ENCODE assay signal across 10 cellular contexts in the genomic region with DNA sequence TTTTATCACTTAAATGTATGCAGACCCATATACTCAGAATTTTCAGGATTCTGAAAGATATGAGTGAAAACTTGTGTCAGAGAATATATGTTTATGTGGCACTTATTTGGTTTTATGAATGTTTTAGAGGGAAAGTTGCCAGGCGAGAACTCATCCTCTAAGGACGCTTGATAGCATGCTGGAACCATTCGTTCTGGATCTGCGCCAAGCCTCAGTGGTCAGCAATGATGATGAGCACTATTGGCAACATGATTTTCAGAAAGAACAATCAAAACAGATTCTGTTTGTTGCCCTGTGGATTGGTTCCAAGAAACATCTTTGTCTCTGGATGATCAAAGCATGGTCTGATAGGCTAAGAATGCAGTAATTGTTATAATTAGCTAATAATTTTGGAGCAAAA. TPM values are rescaled to one million over a fixed set of nuclear protein-coding genes. Genes with fewer than 3 reads are reported as not detected.
DNase-seq lines count a peak whose midpoint lies in the region; TF ChIP-seq lines count a peak whose summit lies in the region.
"Had no signal": no experiment of that assay in that cellular context is flagged by ENCODE, and none has a peak within 500 bp of the region (broad histone marks: within the 10 kb centered on the region; RNA-seq: fewer than 3 reads in every experiment).

No MANE protein-coding gene starts in this region.

- peaks cover 9% of the 10 kb centered on the region for H3K4me1 Mint-ChIP-seq in progenitor cell of endocrine pancreas (ENCODE audit: low read depth)

- whole genome bisulfite sequencing in SK-N-SH (ENCODE audit: low lambda C conversion rate), result 47% methylated on average over 4 of the region's 4 CpGs

- H3K9me2 ChIP-seq in SK-N-SH, result no peaks in the 10 kb centered on the region

- no peak overlapping the region for H3K27ac Mint-ChIP-seq in progenitor cell of endocrine pancreas
- H3K27ac Mint-ChIP-seq: T-helper 2 cell treated with Interferon-gamma antibody and Interleukin-4, amounts not matched to agents 5 μg/mL and 100 μg/mL, for 36 hours had no signal

- no peaks in the 10 kb centered on the region for H4K20me1 ChIP-seq in SK-N-SH (ENCODE audit: insufficient read depth)

- no peaks in the 10 kb centered on the region for H3K27me3 Mint-ChIP-seq in progenitor cell of endocrine pancreas

- H3K27me3 ChIP-seq in SK-N-SH (ENCODE audit: insufficient read depth) (no peaks in the 10 kb centered on the region), tibial artery (no peaks in the 10 kb centered on the region)
- H3K27me3 ChIP-seq: ascending aorta had no signal

- TF ChIP-seq CTCF in SK-N-SH (IDR thresholded peaks at IDR 0.05), result no peak
- no peak for TF ChIP-seq CTCF in progenitor cell of endocrine pancreas (IDR thresholded peaks at IDR 0.05; ENCODE audit: unreplicated experiment)
- TF ChIP-seq CTCF in tibial artery (IDR thresholded peaks at IDR 0.05), result no peak

- H3K4me2 ChIP-seq in SK-N-SH, result peak overlapping the region; percentile 44; the same call in 1 of the 2 replicates

- H3K79me2 ChIP-seq in SK-N-SH (ENCODE audit: insufficient read depth), result no peaks in the 10 kb centered on the region

- H3K27ac ChIP-seq in SK-N-SH (ENCODE audit: low read depth in 2 of 2, low read length in 1 of 2), result peak overlapping the region in 1 of 2 experiments; percentile 69; a peak in 2 of 4 replicates
- no peak overlapping the region for H3K27ac ChIP-seq in tibial artery
- H3K27ac ChIP-seq: ascending aorta had no signal

- no peaks in the 10 kb centered on the region for H3K36me3 Mint-ChIP-seq in progenitor cell of endocrine pancreas (ENCODE audit: insufficient read depth)

- H3F3A ChIP-seq in SK-N-SH (replicated peaks; ENCODE audit: insufficient read depth), result peaks cover 37% of the 10 kb centered on the region

- H3K9me3 Mint-ChIP-seq in progenitor cell of endocrine pancreas (ENCODE audit: low read depth), result no peaks in the 10 kb centered on the region
- H3K9me3 Mint-ChIP-seq: T-helper 2 cell treated with Interferon-gamma antibody and Interleukin-4, amounts not matched to agents 5 μg/mL and 100 μg/mL, for 36 hours had no signal

- H3K4me3 ChIP-seq in SK-N-SH (ENCODE audit: low read depth in 2 of 2, low read length in 1 of 2), result no peak overlapping the region
- H3K4me3 ChIP-seq in tibial artery, result no peak overlapping the region
- H3K4me3 ChIP-seq: ascending aorta had no signal

- TF ChIP-seq EP300 in SK-N-SH (IDR thresholded peaks at IDR 0.05; ENCODE audit: borderline replicate concordance in 1 of 2, low read depth in 1 of 2, low read length in 1 of 2), result peak in 1 of 2 experiments; percentile 34; a peak in 1 of 4 replicates

- H2AFZ ChIP-seq in SK-N-SH (ENCODE audit: low read depth), result no peak overlapping the region

- H3K4me3 Mint-ChIP-seq in progenitor cell of endocrine pancreas (ENCODE audit: low read depth), result no peak overlapping the region
- H3K4me3 Mint-ChIP-seq: T-helper 2 cell treated with Interferon-gamma antibody and Interleukin-4, amounts not matched to agents 5 μg/mL and 100 μg/mL, for 36 hours had no signal

- peaks cover 5 to 15% of the 10 kb centered on the region in 2 experiments; a peak in 3 of 4 replicates for H3K4me1 ChIP-seq in SK-N-SH (ENCODE audit: control insufficient read depth in 1 of 2, insufficient read depth in 2 of 2, low read depth in 1 of 2, low read length in 1 of 2)
- no peaks in the 10 kb centered on the region for H3K4me1 ChIP-seq in tibial artery
- H3K4me1 ChIP-seq: ascending aorta had no signal

- TF ChIP-seq RAD21 in SK-N-SH (IDR thresholded peaks at IDR 0.05; ENCODE audit: low read length), result no peak

- CTCF ChIA-PET in SK-N-SH (lab: Yijun Ruan, JAX), result no interaction called here

- H3K36me3 ChIP-seq in SK-N-SH (replicated peaks in 1 of 2; ENCODE audit: control insufficient read depth in 1 of 2, insufficient read depth in 2 of 2, low read length in 1 of 2) (no peaks in the 10 kb centered on the region), tibial artery (no peaks in the 10 kb centered on the region)
- H3K36me3 ChIP-seq: ascending aorta had no signal

- no peak overlapping the region for H3K9ac ChIP-seq in SK-N-SH

- POLR2A ChIA-PET in SK-N-SH (lab: Yijun Ruan, JAX), result no interaction called here

- peak; percentile 35 for DNase-seq in H4 (ENCODE audit: low spot score)
- DNase-seq in SK-N-SH, result no peak
- peak; percentile 85 for DNase-seq in fibroblast of gingiva (ENCODE audit: low read depth)
- DNase-seq in renal cortical epithelial cell (ENCODE audit: low read depth), result peak; percentile 53
- DNase-seq in DMS53 treated with DMSO at 0.1 percent for 48 hours (lab: John Stamatoyannopoulos, UW; ENCODE audit: unreplicated experiment), result no peak
- DNase-seq in progenitor cell of endocrine pancreas (ENCODE audit: low spot score, unreplicated experiment), result no peak
- DNase-seq in tibial artery, result no peak
- no peak for DNase-seq in SHP77 (lab: John Stamatoyannopoulos, UW)

- intact Hi-C loops in tibial artery (cut with DNase I; ENCODE audit: low total_unique reads), result no loop called here

- no peaks in the 10 kb centered on the region for H3K9me3 ChIP-seq in SK-N-SH
- H3K9me3 ChIP-seq in tibial artery, result no peaks in the 10 kb centered on the region
- H3K9me3 ChIP-seq: ascending aorta had no signal

TF ChIP-seq in SK-N-SH, 30 proteins besides CTCF, POLR2A, EP300 and RAD21 (continues in another document):
- no peak for TF ChIP-seq REST (IDR thresholded peaks at IDR 0.05; ENCODE audit: low read depth, low read length)
- TF ChIP-seq TEAD4 (IDR thresholded peaks at IDR 0.05; ENCODE audit: borderline replicate concordance, insufficient read depth), result no peak
- TF ChIP-seq NRF1 (IDR thresholded peaks at IDR 0.05; ENCODE audit: low read depth, low read length), result no peak
- TF ChIP-seq GABPA (IDR thresholded peaks at IDR 0.05; ENCODE audit: low read depth), result no peak
- no peak for TF ChIP-seq IRF3 (IDR thresholded peaks at IDR 0.05; ENCODE audit: low read depth, low read length)
- TF ChIP-seq FOSL2 (IDR thresholded peaks at IDR 0.05; ENCODE audit: borderline replicate concordance, low read depth), result 0 out of 2 replicates have a peak, but pooled peaks have one; percentile 14
- TF ChIP-seq FOXM1 (IDR thresholded peaks at IDR 0.05; ENCODE audit: low read depth), result peak; percentile 24; the same call in 1 of the 2 replicates
- TF ChIP-seq NFIC (IDR thresholded peaks at IDR 0.05; ENCODE audit: borderline replicate concordance), result peak; percentile 96
- no peak for TF ChIP-seq SIN3A (IDR thresholded peaks at IDR 0.05; ENCODE audit: borderline replicate concordance, low read depth, low read length)
- TF ChIP-seq GATA2 (CRISPR knock-in tag; IDR thresholded peaks at IDR 0.05), result no peak
- TF ChIP-seq EZH2phosphoT487 (IDR thresholded peaks at IDR 0.05; ENCODE audit: borderline replicate concordance, low read depth), result no peak
- TF ChIP-seq RXRA (IDR thresholded peaks at IDR 0.05; ENCODE audit: borderline replicate concordance, low read depth), result no peak
- TF ChIP-seq, protein P1, sequence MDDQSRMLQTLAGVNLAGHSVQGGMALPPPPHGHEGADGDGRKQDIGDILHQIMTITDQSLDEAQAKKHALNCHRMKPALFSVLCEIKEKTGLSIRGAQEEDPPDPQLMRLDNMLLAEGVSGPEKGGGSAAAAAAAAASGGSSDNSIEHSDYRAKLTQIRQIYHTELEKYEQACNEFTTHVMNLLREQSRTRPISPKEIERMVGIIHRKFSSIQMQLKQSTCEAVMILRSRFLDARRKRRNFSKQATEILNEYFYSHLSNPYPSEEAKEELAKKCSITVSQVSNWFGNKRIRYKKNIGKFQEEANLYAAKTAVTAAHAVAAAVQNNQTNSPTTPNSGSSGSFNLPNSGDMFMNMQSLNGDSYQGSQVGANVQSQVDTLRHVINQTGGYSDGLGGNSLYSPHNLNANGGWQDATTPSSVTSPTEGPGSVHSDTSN (IDR thresholded peaks at IDR 0.05), result peak; percentile 73
- no peak for TF ChIP-seq ELF1 (IDR thresholded peaks at IDR 0.05)
- TF ChIP-seq FOXJ3 (CRISPR knock-in tag; IDR thresholded peaks at IDR 0.05), result no peak

RNA-seq across cellular contexts. Expression of gene RAPGEF2, which starts 32.1 kb away (rescaled TPM):
- 15.9 and 17.5 TPM in 2 replicates for total RNA-seq in H4 (2014; rRNA removed; shearing (Covaris generic))
- 19.2 and 25.0 TPM in 2 replicates for polyA plus RNA-seq in SK-N-SH (2012; rRNA removed)
- polyA plus RNA-seq in SK-N-SH (2012; cell fraction: cytosol; rRNA removed), result 15.8 and 19.7 TPM in 2 replicates
- 29.6 and 50.4 TPM in 2 replicates for polyA plus RNA-seq in SK-N-SH (2012; cell fraction: nucleus; rRNA removed)
- 42.7 and 66.9 TPM in 2 replicates for total RNA-seq in renal cortical epithelial cell
- total RNA-seq in progenitor cell of endocrine pancreas, result 68.9 and 70.3 TPM in 2 replicates

Comparison
In these comparisons a context has a peak if more than half of its experiments do, and no peak if none do; other contexts are left out.
1. DNase-seq: peak in H4 (single experiment), fibroblast of gingiva (single experiment) and renal cortical epithelial cell (single experiment); none in SK-N-SH (single experiment), DMS53 treated with DMSO at 0.1 percent for 48 hours (single experiment), progenitor cell of endocrine pancreas (single experiment), tibial artery (0 of 2) and SHP77 (0 of 2).